Comparison of ENCODE assay signal across 21 cellular contexts in the genomic region with DNA sequence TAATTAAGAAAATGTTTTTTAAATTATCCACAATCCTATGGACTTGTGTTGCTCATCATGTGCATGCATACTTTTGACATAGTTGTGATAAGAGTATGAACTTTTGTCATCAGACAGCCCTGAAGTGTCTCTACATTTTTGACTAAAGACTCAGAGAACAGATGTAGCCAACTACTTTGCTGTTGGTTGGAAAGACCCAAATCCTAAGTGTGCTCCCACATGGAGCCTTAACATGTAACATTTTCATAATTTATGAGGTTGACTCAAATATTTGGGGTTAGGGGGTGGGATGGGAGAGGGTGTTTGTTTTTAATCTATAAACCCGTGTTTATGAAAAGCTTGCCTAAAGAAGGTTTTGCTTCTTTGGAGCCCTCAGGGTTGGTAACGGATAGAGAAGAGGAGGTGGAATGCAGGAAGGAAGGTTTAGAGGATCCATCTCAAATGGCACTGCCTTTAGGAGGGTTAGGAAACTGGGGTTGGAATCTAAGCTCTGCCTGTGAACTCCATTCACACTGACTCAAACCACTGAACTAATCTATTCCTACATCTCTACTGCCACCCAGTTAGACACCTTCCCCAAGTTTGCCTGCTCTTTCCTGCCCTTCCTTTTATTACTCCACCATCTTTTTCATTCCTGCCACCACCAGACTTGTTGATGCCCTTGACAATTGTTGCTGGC. TPM values are rescaled to one million over a fixed set of nuclear protein-coding genes. Genes with fewer than 3 reads are reported as not detected.
DNase-seq lines count a peak whose midpoint lies in the region; TF ChIP-seq lines count a peak whose summit lies in the region.
"Had no signal": no experiment of that assay in that cellular context is flagged by ENCODE, and none has a peak within 500 bp of the region (broad histone marks: within the 10 kb centered on the region; RNA-seq: fewer than 3 reads in every experiment).

No MANE protein-coding gene starts in this region.

- TF ChIP-seq POLR2A in sigmoid colon (IDR thresholded peaks at IDR 0.05) = no peak

- peak overlapping the region in 1 of 2 donors; percentile 3 for H3K4me3 ChIP-seq in foreskin fibroblast (ENCODE audit: low read depth in 1 of 2, low read length in 2 of 2)
- peak overlapping the region in 1 of 4 donors; percentile 90 for H3K4me3 ChIP-seq in sigmoid colon
- H3K4me3 ChIP-seq in HAP-1 = no peak overlapping the region
- H3K4me3 ChIP-seq: adrenal gland, GM12878, GM23338 had no signal

- intact Hi-C loops in sigmoid colon (cut with DNase I) = loop anchor here (5.0 kb wide), 1 partner anchor 302 kb away; the partner anchor contains the start of gene SPICE1

- WGBS in sigmoid colon, 2 donors = 59 to 74% methylated on average over 2 of the region's 2 CpGs

- H3K27me3 ChIP-seq in sigmoid colon = no peaks in the 10 kb centered on the region
- H3K27me3 ChIP-seq in HAP-1 (ENCODE audit: low read depth) = no peaks in the 10 kb centered on the region
- H3K27me3 ChIP-seq: adrenal gland had no signal

- H3K9me3 ChIP-seq in sigmoid colon (no peaks in the 10 kb centered on the region), HAP-1 (no peaks in the 10 kb centered on the region)
- H3K9me3 ChIP-seq: adrenal gland had no signal

- H3K27ac ChIP-seq in sigmoid colon = peak overlapping the region; percentile 37 to 97 (median 96)
- H3K27ac ChIP-seq: adrenal gland, KMS-11 had no signal

- TF ChIP-seq CTCF in foreskin fibroblast (IDR thresholded peaks at IDR 0.05; ENCODE audit: low read depth, low read length) (no peak), sigmoid colon (IDR thresholded peaks at IDR 0.05) (no peak)

- TF ChIP-seq EP300 in sigmoid colon (IDR thresholded peaks at IDR 0.05) = no peak

- peaks cover 0 to 68% (median 50%) of the 10 kb centered on the region in 4 donors for H3K4me1 ChIP-seq in sigmoid colon
- peaks cover 6% of the 10 kb centered on the region for H3K4me1 ChIP-seq in HAP-1
- H3K4me1 ChIP-seq: adrenal gland had no signal

- DNase-seq in AG20443 (ENCODE audit: low spot score) (peak; percentile 47), NCI-H226 (peak; percentile 16), foreskin fibroblast (peak; percentile 45 to 69), sigmoid colon (no peak), HAP-1 (ENCODE audit: low spot score in 2 of 2) (no peak), NCI-H510A (lab: John Stamatoyannopoulos, UW) (no peak)
- no peak for DNase-seq in activated CD8-positive, alpha-beta memory T cell treated with anti-CD3 and anti-CD28 coated beads for 24 hours
- DNase-seq in stimulated activated CD4-positive, alpha-beta T cell treated with anti-CD3 and anti-CD28 coated beads, Interleukin-1b, Interleukin-23, amount 100 ng/mL, for 48 hours = no peak
- DNase-seq: ACHN; adrenal gland; cerebellar nuclear complex; natural killer cell; NCI-H1092; NCI-H2081 treated with DMSO at 0.1 percent for 48 hours; NCI-H526 treated with DMSO at 0.1 percent for 48 hours; stimulated activated CD4-positive, alpha-beta T cell treated with anti-CD3 and anti-CD28 coated beads, Interleukin-15, amount 100 ng/mL, for 24 hours; stimulated activated naive CD4-positive, alpha-beta T cell treated with Interleukin-2 at 50 U/mL for 16 hours; T-helper 9 cell had no signal

- H3K36me3 ChIP-seq in sigmoid colon (peaks cover 3 to 43% (median 17%) of the 10 kb centered on the region in 4 donors), HAP-1 (replicated peaks) (peaks cover 5% of the 10 kb centered on the region)
- H3K36me3 ChIP-seq: adrenal gland had no signal

- in situ Hi-C loops in HAP-1 (cut with MboI; ENCODE audit: low sequenced_read_pairs) = no loop called here

RNA-seq across cellular contexts. Expression of gene BOC, which starts 3.7 kb away (rescaled TPM):
- total RNA-seq in sigmoid colon = 100 to 1,000 TPM in 2 of 4 donors, 10 to 100 TPM in 2; 80.3 to 122 (median 103) TPM
- 10 to 100 TPM in 1 of 3 donors, 1 to 10 TPM in 2; 1.6 to 10.6 (median 4.2) TPM for polyA plus RNA-seq in sigmoid colon
- total RNA-seq: GM12878 had no signal

Comparison
In these comparisons a context has a peak if more than half of its experiments do, and no peak if none do; other contexts are left out.
1. DNase-seq: peak in AG20443 (single experiment), NCI-H226 (single experiment) and foreskin fibroblast (2 of 2); none in sigmoid colon (single experiment), HAP-1 (0 of 2), activated CD8-positive, alpha-beta memory T cell treated with anti-CD3 and anti-CD28 coated beads for 24 hours (single experiment), stimulated activated CD4-positive, alpha-beta T cell treated with anti-CD3 and anti-CD28 coated beads, Interleukin-1b, Interleukin-23, amount 100 ng/mL, for 48 hours (single experiment) and NCI-H510A (single experiment).